Comparison of ENCODE assay signal across 8 cellular contexts in the genomic region with DNA sequence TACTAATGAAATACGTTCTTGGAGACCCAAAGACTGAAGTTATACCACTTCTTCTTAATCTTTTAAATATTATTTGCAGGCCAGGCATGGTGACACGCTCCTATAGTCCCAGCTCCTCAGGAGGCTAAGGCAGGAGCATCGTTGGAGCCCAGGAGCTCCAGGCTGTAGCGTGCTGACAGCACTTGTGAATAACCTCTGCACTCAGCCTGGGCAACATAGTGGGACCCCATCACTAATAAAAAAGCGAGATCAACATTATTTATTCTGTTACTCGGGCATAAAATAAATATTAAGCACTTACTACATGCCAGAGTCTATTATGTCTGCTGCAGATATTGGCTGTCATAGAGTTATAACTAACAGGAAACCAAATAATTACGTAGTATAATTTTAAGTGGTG. TPM values are rescaled to one million over a fixed set of nuclear protein-coding genes. Genes with fewer than 3 reads are reported as not detected.
DNase-seq lines count a peak whose midpoint lies in the region; TF ChIP-seq lines count a peak whose summit lies in the region.

No MANE protein-coding gene starts in this region.

- peaks cover 9% of the 10 kb centered on the region for H3K4me1 ChIP-seq in testis

- H3K27ac Mint-ChIP-seq in T-helper 2 cell treated with Interferon-gamma antibody and Interleukin-4, amounts not matched to agents 5 μg/mL and 100 μg/mL, for 36 hours = peak overlapping the region; percentile 94
- peak overlapping the region; percentile 28 for H3K27ac Mint-ChIP-seq in activated naive CD8-positive, alpha-beta T cell

- H3K4me1 Mint-ChIP-seq in T-helper 2 cell treated with Interferon-gamma antibody and Interleukin-4, amounts not matched to agents 5 μg/mL and 100 μg/mL, for 36 hours (ENCODE audit: low read depth) = peaks cover 29% of the 10 kb centered on the region
- peaks cover 39% of the 10 kb centered on the region for H3K4me1 Mint-ChIP-seq in activated naive CD8-positive, alpha-beta T cell (ENCODE audit: low read depth)

- intact Hi-C loops in testis (cut with DNase I; ENCODE audit: low total_unique reads) = no loop called here

- CTCF ChIA-PET in HEK293T (lab: Yijun Ruan, JAX) = no interaction called here

- peak overlapping the region; percentile 92 to 94 for H3K4me3 ChIP-seq in testis

- no peak for TF ChIP-seq CTCF in testis (IDR thresholded peaks at IDR 0.05)

- POLR2A ChIA-PET in HEK293T (lab: Yijun Ruan, JAX) = interaction anchor here (0.9 to 5.9 kb wide), 10 partner anchors 11 to 585 kb away, joined by 3 to 119 read pairs (median 4); partner anchors contain the start of genes C11orf54 and TAF1D

- H3K27ac ChIP-seq in testis = peak overlapping the region; percentile 90 to 92

- DNase-seq in T-helper 2 cell treated with Interferon-gamma antibody and Interleukin-4, amounts not matched to agents 5 μg/mL and 100 μg/mL, for 36 hours (ENCODE audit: low spot score) = no peak
- DNase-seq in T-helper 2 cell (no peak), left kidney (ENCODE audit: low read depth, low spot score) (peak; percentile 1), testis (no peak), OCI-M2 (lab: John Stamatoyannopoulos, UW; ENCODE audit: unreplicated experiment) (no peak), HEK293T (ENCODE audit: extremely low spot score) (no peak)
- no peak for DNase-seq in activated CD4-positive, CD25-positive, alpha-beta regulatory T cell treated with anti-CD3 and anti-CD28 coated beads, Interleukin-2, amount 50 U/mL, for 72 hours

- H3K36me3 ChIP-seq in testis (ENCODE audit: low read depth, missing control alignments) = no peaks in the 10 kb centered on the region

- no peaks in the 10 kb centered on the region for H3K27me3 Mint-ChIP-seq in T-helper 2 cell treated with Interferon-gamma antibody and Interleukin-4, amounts not matched to agents 5 μg/mL and 100 μg/mL, for 36 hours (ENCODE audit: low read depth)
- H3K27me3 Mint-ChIP-seq in activated naive CD8-positive, alpha-beta T cell = no peaks in the 10 kb centered on the region

- peaks cover 33% of the 10 kb centered on the region for H3K36me3 Mint-ChIP-seq in T-helper 2 cell treated with Interferon-gamma antibody and Interleukin-4, amounts not matched to agents 5 μg/mL and 100 μg/mL, for 36 hours (ENCODE audit: low read depth)
- peaks cover 7% of the 10 kb centered on the region for H3K36me3 Mint-ChIP-seq in activated naive CD8-positive, alpha-beta T cell

- H3K9me3 ChIP-seq in testis = no peaks in the 10 kb centered on the region

- no peaks in the 10 kb centered on the region for H3K27me3 ChIP-seq in testis

- no peak for TF ChIP-seq POLR2A in testis (IDR thresholded peaks at IDR 0.05)

- WGBS in testis, 2 donors = 37 to 38% methylated on average over 7 of the region's 7 CpGs

- no peaks in the 10 kb centered on the region for H3K9me3 Mint-ChIP-seq in T-helper 2 cell treated with Interferon-gamma antibody and Interleukin-4, amounts not matched to agents 5 μg/mL and 100 μg/mL, for 36 hours
- H3K9me3 Mint-ChIP-seq in activated naive CD8-positive, alpha-beta T cell (ENCODE audit: low read depth) = no peaks in the 10 kb centered on the region

- H3K4me3 Mint-ChIP-seq in T-helper 2 cell treated with Interferon-gamma antibody and Interleukin-4, amounts not matched to agents 5 μg/mL and 100 μg/mL, for 36 hours = peak overlapping the region; percentile 94
- peak overlapping the region; percentile 100 for H3K4me3 Mint-ChIP-seq in activated naive CD8-positive, alpha-beta T cell

TF ChIP-seq in HEK293T, 16 proteins besides CTCF, POLR2A, EP300 and RAD21:
- no peak for TF ChIP-seq FOXA1 (IDR thresholded peaks at IDR 0.05)
- no peak for TF ChIP-seq FOXK2 (IDR thresholded peaks at IDR 0.05)
- no peak for TF ChIP-seq PKNOX1 (IDR thresholded peaks at IDR 0.05)
- no peak for TF ChIP-seq ZNF384 (IDR thresholded peaks at IDR 0.05)
- TF ChIP-seq L3MBTL2 (conservative IDR thresholded peaks at IDR 0.05) = no peak
- no peak for TF ChIP-seq HDGF (IDR thresholded peaks at IDR 0.05; ENCODE audit: borderline replicate concordance)
- no peak for TF ChIP-seq ARNT (IDR thresholded peaks at IDR 0.05)
- no peak for TF ChIP-seq SP1 (IDR thresholded peaks at IDR 0.05)
- TF ChIP-seq ELF4 (IDR thresholded peaks at IDR 0.05) = no peak
- TF ChIP-seq NFRKB (IDR thresholded peaks at IDR 0.05) = no peak
- TF ChIP-seq BHLHE40 (IDR thresholded peaks at IDR 0.05; ENCODE audit: borderline replicate concordance) = no peak
- no peak for TF ChIP-seq SUZ12 (IDR thresholded peaks at IDR 0.05)
- no peak for TF ChIP-seq CTBP1 (IDR thresholded peaks at IDR 0.05; ENCODE audit: borderline replicate concordance)
- no peak for TF ChIP-seq LEF1 (IDR thresholded peaks at IDR 0.05; ENCODE audit: borderline replicate concordance)
- no peak for TF ChIP-seq TARDBP (IDR thresholded peaks at IDR 0.05)
- TF ChIP-seq FOXM1 (IDR thresholded peaks at IDR 0.05; ENCODE audit: borderline replicate concordance) = no peak

RNA-seq across cellular contexts. Expression of gene MED17, which starts 0.7 kb away (rescaled TPM):
- 10 to 100 TPM; 23.2 to 29.8 TPM for total RNA-seq in testis
- 22.4 TPM for polyA plus RNA-seq in testis (ENCODE audit: insufficient read depth, low read depth, low replicate concordance)

RNA-seq across cellular contexts. Expression of gene C11orf54, which starts 41.9 kb away (rescaled TPM):
- total RNA-seq in testis = 10 to 100 TPM; 28.5 to 49.5 TPM
- 32.6 TPM for polyA plus RNA-seq in testis (ENCODE audit: insufficient read depth, low read depth, low replicate concordance)

RNA-seq across cellular contexts. Expression of gene TAF1D, which starts 42.1 kb away (rescaled TPM):
- total RNA-seq in testis = 10 to 100 TPM; 70.3 to 88.5 TPM
- polyA plus RNA-seq in testis (ENCODE audit: insufficient read depth, low read depth, low replicate concordance) = 24.0 TPM
